ENCODE assay signal across 30 cellular contexts in genomic region chr10:24430591-24430990, GRCh38.
"Had no signal": no experiment of that assay in that cellular context is flagged by ENCODE, and none has a peak within 500 bp of the region (broad histone marks: within the 10 kb centered on the region; RNA-seq: fewer than 3 reads in every experiment).

No MANE protein-coding gene starts in this region.

- H3K36me3 ChIP-seq: ascending aorta, breast epithelium, Peyer's patch had no signal

- H3K27me3 ChIP-seq: ascending aorta, body of pancreas, breast epithelium, Peyer's patch, SJCRH30 had no signal

- H3K4me3 ChIP-seq: ascending aorta, body of pancreas, breast epithelium, Peyer's patch, SJCRH30, SK-N-MC had no signal

- H3K27ac ChIP-seq: ascending aorta, body of pancreas, breast epithelium, Peyer's patch, RWPE1, SJCRH30, SK-N-MC had no signal

- H3K9me3 ChIP-seq: ascending aorta, body of pancreas, breast epithelium, Peyer's patch, SJCRH30 had no signal

- DNase-seq: activated CD4-positive, alpha-beta T cell treated with anti-CD3 and anti-CD28 coated beads, Interleukin-2, amount 10 ng/mL, durations not matched to agents 24 days and 14 days; activated CD4-positive, alpha-beta T cell treated with anti-CD3 and anti-CD28 coated beads, Interleukin-2, amount 50 U/mL, for 4 hours; activated CD8-positive, alpha-beta T cell treated with anti-CD3 and anti-CD28 coated beads for 36 hours; activated effector memory CD4-positive, alpha-beta T cell treated with anti-CD3 and anti-CD28 coated beads, Interleukin-2, amount 50 U/mL, for 16 hours; activated naive CD4-positive, alpha-beta T cell; activated naive CD4-positive, alpha-beta T cell treated with anti-CD3 and anti-CD28 coated beads, Interleukin-2, amount 50 U/mL, for 16 hours; activated naive CD8-positive, alpha-beta T cell treated with anti-CD3 and anti-CD28 coated beads, Interleukin-2, amount 10 ng/mL, durations not matched to agents 7 days and 5 days; activated T-cell treated with anti-CD3 and anti-CD28 coated beads, Interleukin-2, amount 50 U/mL, for 1 hour; activated T-cell treated with anti-CD3 and anti-CD28 coated beads, Interleukin-2, amount 50 U/mL, for 72 hours; amygdala; NCI-H1092 treated with DMSO at 0.1 percent for 48 hours; NCI-H1417; NCI-H146; NCI-H187 treated with DMSO at 0.1 percent for 48 hours; NCI-H2081; NCI-H2171 treated with DMSO at 0.1 percent for 48 hours; NCI-H2227 treated with DMSO at 0.1 percent for 48 hours; NCI-H446; NCI-H510A treated with DMSO at 0.1 percent for 48 hours; NCI-H526 treated with DMSO at 0.1 percent for 48 hours; NCI-H774; PC-3; Peyer's patch; SJCRH30; T1000 had no signal

- H3K4me1 ChIP-seq: Peyer's patch, SJCRH30 had no signal
